20 cellular contexts compared by ENCODE assay signal in the genomic region with DNA sequence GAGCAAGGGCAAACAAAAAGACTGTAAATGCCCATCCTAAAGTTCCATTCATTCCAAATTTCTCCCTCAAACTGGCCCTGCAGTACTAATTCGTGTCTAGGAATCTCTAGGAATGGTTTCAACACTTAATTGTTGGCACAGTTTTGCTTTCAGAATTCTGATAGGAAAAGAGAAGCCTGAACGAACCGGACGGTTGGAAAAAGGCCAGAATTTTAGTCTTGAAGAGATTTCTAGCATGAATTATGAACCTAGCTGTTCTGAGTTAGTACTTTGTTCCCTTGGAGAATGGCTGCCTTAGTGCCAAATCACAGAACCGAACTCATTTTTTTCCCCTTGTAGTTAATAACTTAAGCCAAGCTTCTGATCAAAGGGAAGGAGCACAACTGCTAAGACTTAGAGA.
DNase-seq lines count a peak whose midpoint lies in the region; FAIRE-seq and TF ChIP-seq lines count a peak whose summit lies in the region.
"Had no signal": no experiment of that assay in that cellular context is flagged by ENCODE, and none has a peak within 500 bp of the region (broad histone marks: within the 10 kb centered on the region; RNA-seq: fewer than 3 reads in every experiment).

No MANE protein-coding gene starts in this region.

- no peak overlapping the region for H3K4me3 Mint-ChIP-seq in CD14-positive monocyte
- H3K4me3 Mint-ChIP-seq: activated CD4-positive, alpha-beta T cell treated with anti-CD3 and anti-CD28 coated beads, Interleukin-2, amount 10 ng/mL, durations not matched to agents 7 days and 5 days; effector memory CD8-positive, alpha-beta T cell; natural killer cell treated with Interleukin-12 subunit alpha and Interleukin-12 subunit beta and Interleukin-15 and Interleukin-18, amount 100 ng/mL, for 72 hours; T-cell had no signal

- H3K4me1 ChIP-seq in GM23248 (ENCODE audit: insufficient read depth) (peaks cover 70% of the 10 kb centered on the region), hepatocyte (ENCODE audit: insufficient read depth) (peaks cover 19% of the 10 kb centered on the region), small intestine (ENCODE audit: control insufficient read depth in 2 of 2, insufficient read depth in 1 of 2, low read depth in 1 of 2, low read length in 1 of 2) (peaks cover 2 to 7% of the 10 kb centered on the region in 2 donors)
- H3K4me1 ChIP-seq: prostate gland had no signal

- no peaks in the 10 kb centered on the region for H3K36me3 Mint-ChIP-seq in CD14-positive monocyte
- H3K36me3 Mint-ChIP-seq: natural killer cell treated with Interleukin-12 subunit alpha and Interleukin-12 subunit beta and Interleukin-15 and Interleukin-18, amount 100 ng/mL, for 72 hours; T-cell had no signal

- TF ChIP-seq CTCF in hepatocyte (IDR thresholded peaks at IDR 0.05; ENCODE audit: poor library complexity) (no peak), CD14-positive monocyte (IDR thresholded peaks at IDR 0.05) (no peak)

- H3K27ac Mint-ChIP-seq in CD14-positive monocyte: no peak overlapping the region
- H3K27ac Mint-ChIP-seq: activated CD4-positive, alpha-beta T cell treated with anti-CD3 and anti-CD28 coated beads, Interleukin-2, amount 10 ng/mL, durations not matched to agents 7 days and 5 days; effector memory CD8-positive, alpha-beta T cell; natural killer cell treated with Interleukin-12 subunit alpha and Interleukin-12 subunit beta and Interleukin-15 and Interleukin-18, amount 100 ng/mL, for 72 hours; T-cell had no signal

- H3K4me2 ChIP-seq in GM23248 (ENCODE audit: unreplicated experiment): peak overlapping the region; percentile 67
- H3K4me2 ChIP-seq in hepatocyte: peak overlapping the region; percentile 55

- H3K36me3 ChIP-seq in GM23248 (ENCODE audit: low read depth) (no peaks in the 10 kb centered on the region), hepatocyte (replicated peaks; ENCODE audit: insufficient read depth, low read depth) (no peaks in the 10 kb centered on the region), small intestine (ENCODE audit: control insufficient read depth in 2 of 2, insufficient read depth in 2 of 2, low read length in 2 of 2) (no peaks in the 10 kb centered on the region)
- H3K36me3 ChIP-seq: prostate gland had no signal

- no peak overlapping the region for H3K9ac ChIP-seq in GM23248

- H3K27me3 ChIP-seq in GM23248 (replicated peaks; ENCODE audit: insufficient read depth): no peaks in the 10 kb centered on the region
- H3K27me3 ChIP-seq in hepatocyte: no peaks in the 10 kb centered on the region
- no peaks in the 10 kb centered on the region for H3K27me3 ChIP-seq in small intestine (ENCODE audit: control insufficient read depth in 2 of 2, insufficient read depth in 2 of 2, low read length in 2 of 2)
- H3K27me3 ChIP-seq: foreskin keratinocyte had no signal

- H3K9me3 ChIP-seq in GM23248 (ENCODE audit: low read depth): no peaks in the 10 kb centered on the region
- no peaks in the 10 kb centered on the region for H3K9me3 ChIP-seq in hepatocyte (ENCODE audit: low read depth)
- H3K9me3 ChIP-seq in small intestine (ENCODE audit: control insufficient read depth, low read depth): no peaks in the 10 kb centered on the region
- H3K9me3 ChIP-seq: prostate gland had no signal

- FAIRE-seq in small intestine (lab: Jason Lieb, UNC): no peak

- H2AFZ ChIP-seq in GM23248 (peak overlapping the region; percentile 62), hepatocyte (no peak overlapping the region)

- H3K9me2 ChIP-seq in GM23248 (ENCODE audit: insufficient read depth) (no peaks in the 10 kb centered on the region), hepatocyte (replicated peaks; ENCODE audit: insufficient read depth) (no peaks in the 10 kb centered on the region)

- peak; percentile 47 for DNase-seq in GM23248
- DNase-seq in astrocyte of the hippocampus (ENCODE audit: low read depth, low spot score): peak; percentile 42
- DNase-seq in hepatocyte (ENCODE audit: low spot score): no peak
- peak; percentile 44 for DNase-seq in small intestine
- no peak for DNase-seq in CD14-positive monocyte (ENCODE audit: low spot score)
- DNase-seq in NCI-H510A treated with DMSO at 0.1 percent for 48 hours (lab: John Stamatoyannopoulos, UW): no peak
- no peak for DNase-seq in T-helper 1 cell
- DNase-seq: activated CD4-positive, alpha-beta T cell treated with anti-CD3 and anti-CD28 coated beads, Interleukin-2, amount 10 ng/mL, durations not matched to agents 7 days and 5 days; activated T-cell treated with anti-CD3 and anti-CD28 coated beads for 4 hours; effector memory CD8-positive, alpha-beta T cell; Kasumi-1; kidney glomerular epithelial cell; NCI-H1105; NCI-H2107; NCI-H524; stimulated activated CD4-positive, alpha-beta T cell treated with anti-CD3 and anti-CD28 coated beads, Interleukin-12 subunit alpha, Interleukin-12 subunit beta, amount 100 ng/mL, for 4 hours; T-cell had no signal

- H3K79me2 ChIP-seq in GM23248 (ENCODE audit: insufficient read depth) (no peaks in the 10 kb centered on the region), hepatocyte (no peaks in the 10 kb centered on the region)

- H3K27me3 Mint-ChIP-seq in CD14-positive monocyte (ENCODE audit: low read depth in 3 of 3): peaks cover 0 to 5% (median 0%) of the 10 kb centered on the region in 3 donors
- H3K27me3 Mint-ChIP-seq: effector memory CD8-positive, alpha-beta T cell; natural killer cell treated with Interleukin-12 subunit alpha and Interleukin-12 subunit beta and Interleukin-15 and Interleukin-18, amount 100 ng/mL, for 72 hours; T-cell had no signal

- H3K9me3 Mint-ChIP-seq in CD14-positive monocyte: no peaks in the 10 kb centered on the region
- H3K9me3 Mint-ChIP-seq: activated CD4-positive, alpha-beta T cell treated with anti-CD3 and anti-CD28 coated beads, Interleukin-2, amount 10 ng/mL, durations not matched to agents 7 days and 5 days; T-cell had no signal

- H3F3A ChIP-seq in GM23248 (ENCODE audit: insufficient read depth): peaks cover 71% of the 10 kb centered on the region

- in situ Hi-C loops in GM23248 (cut with MboI): loop anchor here (25.0 kb wide), 1 partner anchor 1152 kb away; the partner anchor contains the start of gene GXYLT1

- intact Hi-C loops in CD14-positive monocyte (cut with micrococcal nuclease): no loop called here

- H3K4me3 ChIP-seq in GM23248 (peak overlapping the region; percentile 35), hepatocyte (no peak overlapping the region), small intestine (ENCODE audit: low read depth in 1 of 2, low read length in 2 of 2) (no peak overlapping the region)
- H3K4me3 ChIP-seq: prostate gland had no signal

- H3K27ac ChIP-seq in GM23248: peak overlapping the region; percentile 17; the same call in 1 of the 2 replicates
- peak overlapping the region; percentile 80 for H3K27ac ChIP-seq in hepatocyte
- no peak overlapping the region for H3K27ac ChIP-seq in small intestine (ENCODE audit: low read depth in 1 of 2, low read length in 1 of 2)
- H3K27ac ChIP-seq: foreskin keratinocyte, prostate gland had no signal

- no peaks in the 10 kb centered on the region for H3K4me1 Mint-ChIP-seq in CD14-positive monocyte
- H3K4me1 Mint-ChIP-seq: activated CD4-positive, alpha-beta T cell treated with anti-CD3 and anti-CD28 coated beads, Interleukin-2, amount 10 ng/mL, durations not matched to agents 7 days and 5 days; T-cell had no signal

- no peaks in the 10 kb centered on the region for H4K20me1 ChIP-seq in GM23248 (ENCODE audit: insufficient read depth)
- H4K20me1 ChIP-seq in hepatocyte (ENCODE audit: insufficient read depth, poor library complexity, severe bottlenecking): no peaks in the 10 kb centered on the region

- WGBS in GM23248 (ENCODE audit: low coverage in 1 of 2, low lambda C conversion rate in 2 of 2, missing lambda C conversion rate in 2 of 2), 2 experiments: 10 to 12% methylated on average over 5 of the region's 5 CpGs
- 43% methylated on average over 5 of the region's 5 CpGs for WGBS in hepatocyte (ENCODE audit: low lambda C conversion rate, missing lambda C conversion rate)
- 10 to 26% (median 10%) methylated on average over 5 of the region's 5 CpGs for WGBS in small intestine, 3 donors

Comparison
In these comparisons a context has a peak if more than half of its experiments do, and no peak if none do; other contexts are left out.
1. DNase-seq: peak in GM23248 (single experiment), astrocyte of the hippocampus (single experiment) and small intestine (single experiment); none in hepatocyte (single experiment), CD14-positive monocyte (single experiment), NCI-H510A treated with DMSO at 0.1 percent for 48 hours (single experiment) and T-helper 1 cell (0 of 5).
2. H3K27ac ChIP-seq: peak in GM23248 (single experiment) and hepatocyte (single experiment); none in small intestine (0 of 2).